Comparison of ENCODE assay signal across 22 cellular contexts in the genomic region with DNA sequence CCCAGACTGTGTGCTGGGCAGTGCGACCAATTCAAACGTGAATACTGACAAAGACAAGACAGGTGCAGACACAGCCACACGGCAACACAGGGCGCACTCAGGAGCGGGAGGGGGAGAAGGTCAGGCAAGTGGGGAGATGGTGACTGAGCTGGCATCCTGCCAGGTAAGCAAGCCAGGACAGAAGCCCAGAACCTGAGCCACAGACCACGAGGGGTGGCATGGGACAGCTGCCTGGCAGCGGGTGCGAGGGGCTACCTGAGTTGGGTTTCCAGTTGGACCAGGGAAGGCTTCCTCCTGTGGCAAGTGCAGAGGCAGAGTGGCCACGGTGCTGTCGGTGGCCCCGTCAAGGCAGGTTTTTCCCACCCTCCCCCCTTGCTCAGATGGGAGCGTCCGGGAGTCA.
"Had no signal": no experiment of that assay in that cellular context is flagged by ENCODE, and none has a peak within 500 bp of the region (broad histone marks: within the 10 kb centered on the region; RNA-seq: fewer than 3 reads in every experiment).

No MANE protein-coding gene starts in this region.

- H3K4me1 ChIP-seq: Peyer's patch had no signal

- ATAC-seq: activated T-cell treated with anti-CD3 and anti-CD28 coated beads, Interleukin-2, amount 50 U/mL, for 72 hours; T-helper 17 cell had no signal

- H3K27ac ChIP-seq: brain microvascular endothelial cell, cardiac muscle cell, Peyer's patch, VCaP had no signal

- H3K4me3 Mint-ChIP-seq: activated CD4-positive, alpha-beta memory T cell treated with anti-CD3 and anti-CD28 coated beads, Interleukin-2, amount 10 ng/mL, durations not matched to agents 7 days and 5 days; activated naive CD4-positive, alpha-beta T cell treated with anti-CD3 and anti-CD28 coated beads, Interleukin-2, amount 10 ng/mL, durations not matched to agents 7 days and 5 days; activated naive CD8-positive, alpha-beta T cell treated with anti-CD3 and anti-CD28 coated beads for 36 hours; activated T-cell treated with anti-CD3 and anti-CD28 coated beads, Interleukin-2, amount 50 U/mL, for 72 hours; T-helper 17 cell had no signal

- H3K4me3 ChIP-seq: cardiac muscle cell, Peyer's patch had no signal

- H3K9me3 ChIP-seq: Peyer's patch had no signal

- H3K36me3 Mint-ChIP-seq: activated naive CD4-positive, alpha-beta T cell treated with anti-CD3 and anti-CD28 coated beads, Interleukin-2, amount 10 ng/mL, durations not matched to agents 7 days and 5 days; activated naive CD8-positive, alpha-beta T cell treated with anti-CD3 and anti-CD28 coated beads for 36 hours had no signal

- H3K27ac Mint-ChIP-seq: activated CD4-positive, alpha-beta memory T cell treated with anti-CD3 and anti-CD28 coated beads, Interleukin-2, amount 10 ng/mL, durations not matched to agents 7 days and 5 days; activated naive CD4-positive, alpha-beta T cell treated with anti-CD3 and anti-CD28 coated beads, Interleukin-2, amount 10 ng/mL, durations not matched to agents 7 days and 5 days; activated naive CD8-positive, alpha-beta T cell treated with anti-CD3 and anti-CD28 coated beads for 36 hours; activated T-cell treated with anti-CD3 and anti-CD28 coated beads, Interleukin-2, amount 50 U/mL, for 72 hours; activated T-helper 2 cell treated with anti-CD3 and anti-CD28 coated beads, Interferon-gamma antibody, Interleukin-2, Interleukin-4, amounts not matched to agents 10 μg/mL and 5 μg/mL and 100 μg/mL, durations not matched to agents 14 hours and 24 hours and 36 hours; T-helper 17 cell had no signal

- DNase-seq: activated CD4-positive, alpha-beta memory T cell treated with anti-CD3 and anti-CD28 coated beads, Interleukin-2, amount 10 ng/mL, durations not matched to agents 7 days and 5 days; activated CD4-positive, alpha-beta T cell treated with anti-CD3 and anti-CD28 coated beads, Interleukin-2, amount 50 U/mL, for 1 hour; activated CD4-positive, CD25-positive, alpha-beta regulatory T cell; activated CD8-positive, alpha-beta memory T cell treated with anti-CD3 and anti-CD28 coated beads, Interleukin-2, amount 50 U/mL, for 4 hours; activated gamma-delta T cell treated with Interleukin-2 at 50 U/mL for 16 hours; activated naive CD4-positive, alpha-beta T cell treated with anti-CD3 and anti-CD28 coated beads, Interleukin-2, amount 10 ng/mL, durations not matched to agents 7 days and 5 days; activated naive CD8-positive, alpha-beta T cell treated with anti-CD3 and anti-CD28 coated beads for 36 hours; activated T-cell treated with anti-CD3 and anti-CD28 coated beads, Interleukin-2, amount 50 U/mL, for 72 hours; brain microvascular endothelial cell; Karpas-422; MM.1S; NCI-H1417; NCI-H1930; NCI-H69; NK-92 treated with Interleukin-12 subunit alpha and Interleukin-12 subunit beta, amount 100 ng/mL, for 24 hours; OCI-M1; Peyer's patch; SIG-M5; T-helper 17 cell had no signal

- H3K36me3 ChIP-seq: brain microvascular endothelial cell, cardiac muscle cell, Peyer's patch had no signal

- H3K27me3 ChIP-seq: brain microvascular endothelial cell, cardiac muscle cell, Peyer's patch had no signal

- H3K4me1 Mint-ChIP-seq: activated naive CD8-positive, alpha-beta T cell treated with anti-CD3 and anti-CD28 coated beads for 36 hours had no signal
